ENCODE assay signal across 9 cellular contexts in genomic region chr11:130121430-130121978, GRCh38. TPM values are rescaled to one million over a fixed set of nuclear protein-coding genes. Genes with fewer than 3 reads are reported as not detected.
DNase-seq lines count a peak whose midpoint lies in the region; ATAC-seq, FAIRE-seq and TF ChIP-seq lines count a peak whose summit lies in the region.
"Had no signal": no experiment of that assay in that cellular context is flagged by ENCODE, and none has a peak within 500 bp of the region (broad histone marks: within the 10 kb centered on the region; RNA-seq: fewer than 3 reads in every experiment).

No MANE protein-coding gene starts in this region.

- H3K4me3 Mint-ChIP-seq in HFFc6, result no peak overlapping the region
- peak overlapping the region; percentile 2 for H3K4me3 Mint-ChIP-seq in astrocyte (ENCODE audit: unreplicated experiment)

- no peak for DNase-seq in HFFc6
- peak; percentile 84 for DNase-seq in astrocyte (ENCODE audit: low read depth)
- DNase-seq in thyroid gland, result no peak
- no peak for DNase-seq in omental fat pad (ENCODE audit: low spot score)
- DNase-seq: DND-41 had no signal

- H3K27ac Mint-ChIP-seq in HFFc6 (peak overlapping the region; percentile 9; the same call in 1 of the 2 replicates), astrocyte (ENCODE audit: unreplicated experiment) (peak overlapping the region; percentile 5)

- intact Hi-C loops in thyroid gland (cut with DNase I), result loop anchor here (10.0 kb wide), 1 partner anchor 47 kb away; no protein-coding TSS in a partner anchor

- no peak overlapping the region for H3K4me3 ChIP-seq in BLaER1 treated with 17β-estradiol and CSF1 and Interleukin-3, amounts not matched to agents 10 nM and 100 nM
- H3K4me3 ChIP-seq in astrocyte (ENCODE audit: insufficient read depth, low read depth, low read length) (no peak overlapping the region), mesodermal cell (ENCODE audit: extremely low read depth, insufficient read depth, low read length, poor library complexity, severe bottlenecking) (no peak overlapping the region), thyroid gland (replicated peaks in 1 of 3) (no peak overlapping the region)

- no peaks in the 10 kb centered on the region for H3K9me3 Mint-ChIP-seq in HFFc6
- H3K9me3 Mint-ChIP-seq in astrocyte (ENCODE audit: unreplicated experiment), result peaks cover 2% of the 10 kb centered on the region

- H3K27me3 Mint-ChIP-seq in HFFc6 (ENCODE audit: insufficient read depth) (peaks cover 5% of the 10 kb centered on the region), astrocyte (ENCODE audit: low read depth, unreplicated experiment) (no peaks in the 10 kb centered on the region)

- peak overlapping the region in 5 of 11 experiments; percentile 3 to 39 (median 18); a peak in 4 of 22 replicates for H3K9ac ChIP-seq in BLaER1 treated with 17β-estradiol and CSF1 and Interleukin-3, amounts not matched to agents 10 nM and 100 nM
- no peak overlapping the region for H3K9ac ChIP-seq in astrocyte (ENCODE audit: low read length)

- no peak for TF ChIP-seq POLR2A in thyroid gland (IDR thresholded peaks at IDR 0.05)

- peak overlapping the region in 10 of 11 experiments; percentile 7 to 86 (median 56); a peak in 18 of 22 replicates for H3K27ac ChIP-seq in BLaER1 treated with 17β-estradiol and CSF1 and Interleukin-3, amounts not matched to agents 10 nM and 100 nM
- H3K27ac ChIP-seq in astrocyte (ENCODE audit: low read depth, low read length), result no peak overlapping the region
- peak overlapping the region; percentile 64 for H3K27ac ChIP-seq in mesodermal cell (ENCODE audit: low read depth, low read length, severe bottlenecking)
- H3K27ac ChIP-seq in thyroid gland, result peak overlapping the region in 1 of 3 donors; percentile 37

- H3K79me2 ChIP-seq in astrocyte (ENCODE audit: insufficient read depth, low read length), result peaks cover 8% of the 10 kb centered on the region

- peak overlapping the region; percentile 58 to 93 (median 85) for H3K4me2 ChIP-seq in BLaER1 treated with 17β-estradiol and CSF1 and Interleukin-3, amounts not matched to agents 10 nM and 100 nM
- peak overlapping the region; percentile 28 for H3K4me2 ChIP-seq in astrocyte (ENCODE audit: low read length)

- H3K27me3 ChIP-seq in BLaER1 treated with 17β-estradiol and CSF1 and Interleukin-3, amounts not matched to agents 10 nM and 100 nM, result no peaks in the 10 kb centered on the region
- peaks cover 5% of the 10 kb centered on the region for H3K27me3 ChIP-seq in astrocyte (ENCODE audit: insufficient read depth, low read length)
- no peaks in the 10 kb centered on the region for H3K27me3 ChIP-seq in thyroid gland

- peaks cover 0 to 18% (median 0%) of the 10 kb centered on the region in 11 experiments; a peak in 6 of 22 replicates for H3K9me3 ChIP-seq in BLaER1 treated with 17β-estradiol and CSF1 and Interleukin-3, amounts not matched to agents 10 nM and 100 nM (replicated peaks in 1 of 11)
- no peaks in the 10 kb centered on the region for H3K9me3 ChIP-seq in astrocyte (ENCODE audit: insufficient read depth, low read depth, low read length)
- H3K9me3 ChIP-seq in mesodermal cell (ENCODE audit: control insufficient read depth, low read length), result no peaks in the 10 kb centered on the region
- no peaks in the 10 kb centered on the region for H3K9me3 ChIP-seq in thyroid gland

- H3K36me3 ChIP-seq in BLaER1 treated with 17β-estradiol and CSF1 and Interleukin-3, amounts not matched to agents 10 nM and 100 nM, result peaks cover 46 to 84% (median 64%) of the 10 kb centered on the region in 11 experiments
- H3K36me3 ChIP-seq in astrocyte (ENCODE audit: insufficient read depth, low read length) (peaks cover 3% of the 10 kb centered on the region), mesodermal cell (ENCODE audit: control insufficient read depth, insufficient read depth, low read length) (peaks cover 78% of the 10 kb centered on the region), thyroid gland (peaks cover 13 to 16% of the 10 kb centered on the region in 2 donors)

- H3K4me1 Mint-ChIP-seq in HFFc6 (ENCODE audit: low read depth), result peaks cover 49% of the 10 kb centered on the region
- peaks cover 39% of the 10 kb centered on the region for H3K4me1 Mint-ChIP-seq in astrocyte (ENCODE audit: low read depth, unreplicated experiment)

- peaks cover 0 to 92% (median 34%) of the 10 kb centered on the region in 11 experiments; a peak in 12 of 22 replicates for H4K20me1 ChIP-seq in BLaER1 treated with 17β-estradiol and CSF1 and Interleukin-3, amounts not matched to agents 10 nM and 100 nM
- H4K20me1 ChIP-seq in astrocyte (ENCODE audit: insufficient read depth, low read length), result peaks cover 56% of the 10 kb centered on the region

- TF ChIP-seq CTCF in HFFc6 (IDR thresholded peaks at IDR 0.05) (no peak), astrocyte (IDR thresholded peaks at IDR 0.05; ENCODE audit: insufficient read depth, low read depth, low read length) (no peak), thyroid gland (IDR thresholded peaks at IDR 0.05) (no peak), omental fat pad (IDR thresholded peaks at IDR 0.05) (no peak)

- H3K36me3 Mint-ChIP-seq in HFFc6 (ENCODE audit: low read depth), result peaks cover 53% of the 10 kb centered on the region
- peaks cover 26% of the 10 kb centered on the region for H3K36me3 Mint-ChIP-seq in astrocyte (ENCODE audit: low read depth, unreplicated experiment)

- 92 to 97% methylated on average over 3 to 5 of the region's 5 CpGs for WGBS in mesodermal cell (ENCODE audit: insufficient coverage in 2 of 2), 2 experiments
- WGBS in thyroid gland, 2 donors, result 69 to 74% methylated on average over 5 of the region's 5 CpGs

- ATAC-seq in GM18498 (IDR thresholded peaks at IDR 0.05; ENCODE audit: unreplicated experiment) (no peak), omental fat pad (ENCODE audit: low FRiP score) (no peak), GM18511 (IDR thresholded peaks at IDR 0.05; ENCODE audit: unreplicated experiment) (no peak)

- H2AFZ ChIP-seq in astrocyte (ENCODE audit: low read depth, low read length), result no peak overlapping the region

- peaks cover 60 to 100% (median 92%) of the 10 kb centered on the region in 10 experiments for H3K4me1 ChIP-seq in BLaER1 treated with 17β-estradiol and CSF1 and Interleukin-3, amounts not matched to agents 10 nM and 100 nM
- H3K4me1 ChIP-seq in astrocyte (ENCODE audit: insufficient read depth, low read length), result peaks cover 32% of the 10 kb centered on the region
- peaks cover 32% of the 10 kb centered on the region for H3K4me1 ChIP-seq in mesodermal cell (ENCODE audit: control insufficient read depth, insufficient read depth, low read length, poor library complexity, severe bottlenecking)
- peaks cover 27 to 52% of the 10 kb centered on the region in 2 donors for H3K4me1 ChIP-seq in thyroid gland

- FAIRE-seq in astrocyte (lab: Jason Lieb, UNC), result peak; percentile 80

RNA-seq across cellular contexts. Expression of gene ST14, which starts 38.1 kb away (rescaled TPM):
- not detected for total RNA-seq in HFFc6 (2021; fragmentation: NEBNext Ultra II Directional; extraction: Animal tissue kit (Norgen Biotek cat#: 25700))
- total RNA-seq in astrocyte, result 1.4 and 4.2 TPM in 2 replicates
- 0.59 TPM for polyA plus RNA-seq in mesodermal cell (2013, experiment 1 of 2)
- polyA plus RNA-seq in mesodermal cell (2013, experiment 2 of 2), result 0.20 TPM
- total RNA-seq in thyroid gland, result 100 to 1,000 TPM in 2 of 4 donors, 10 to 100 TPM in 2; 53.3 to 102 (median 90.7) TPM
- total RNA-seq in omental fat pad, result 10 to 100 TPM in 2 of 4 donors, 1 to 10 TPM in 2; 4.4 to 49.1 (median 10.8) TPM

RNA-seq across cellular contexts. Expression of gene APLP2, which starts 51.8 kb away (rescaled TPM):
- 100 to 1,000 TPM; 333 to 490 (median 458) TPM for total RNA-seq in HFFc6 (2021; fragmentation: NEBNext Ultra II Directional; extraction: Animal tissue kit (Norgen Biotek cat#: 25700))
- 804 and 849 TPM in 2 replicates for total RNA-seq in astrocyte
- polyA plus RNA-seq in mesodermal cell (2013, experiment 1 of 2), result 520 TPM
- 488 TPM for polyA plus RNA-seq in mesodermal cell (2013, experiment 2 of 2)
- 1,000 to 10,000 TPM in 1 of 4 donors, 100 to 1,000 TPM in 3; 782 to 1,078 (median 902) TPM for total RNA-seq in thyroid gland
- 100 to 1,000 TPM; 288 to 530 (median 485) TPM for total RNA-seq in omental fat pad
